1 cellular context compared by ENCODE assay signal in genomic region chr13:50401721-50402510, GRCh38.
TF ChIP-seq lines count a peak whose summit lies in the region.

No MANE protein-coding gene starts in this region.

TF ChIP-seq in HEK293, 187 proteins besides CTCF, POLR2A, EP300 and RAD21 (continued from another document):
- no peak for TF ChIP-seq ZNF362 (tag by site-specific recombination; IDR thresholded peaks at IDR 0.05)
- no peak for TF ChIP-seq ZSCAN18 (tag by site-specific recombination; IDR thresholded peaks at IDR 0.05)
- no peak for TF ChIP-seq ZNF514 (tag by site-specific recombination; IDR thresholded peaks at IDR 0.05)
- no peak for TF ChIP-seq ZFP69B (tag by site-specific recombination; IDR thresholded peaks at IDR 0.05)
- TF ChIP-seq ZNF701 (tag by site-specific recombination; IDR thresholded peaks at IDR 0.05): no peak
- no peak for TF ChIP-seq GLIS2 (tag by site-specific recombination; IDR thresholded peaks at IDR 0.05)
- no peak for TF ChIP-seq ZNF645 (tag by site-specific recombination; IDR thresholded peaks at IDR 0.05)
- no peak for TF ChIP-seq ZNF664 (tag by site-specific recombination; IDR thresholded peaks at IDR 0.05)
- no peak for TF ChIP-seq ZFP3 (tag by site-specific recombination; IDR thresholded peaks at IDR 0.05; ENCODE audit: low read depth)
- no peak for TF ChIP-seq ZNF707 (tag by site-specific recombination; IDR thresholded peaks at IDR 0.05)
- TF ChIP-seq KLF10 (tag by site-specific recombination; IDR thresholded peaks at IDR 0.05): no peak
- TF ChIP-seq KLF9 (tag by site-specific recombination; IDR thresholded peaks at IDR 0.05; ENCODE audit: low read depth): no peak
- no peak for TF ChIP-seq ZNF248 (tag by site-specific recombination; IDR thresholded peaks at IDR 0.05)
- TF ChIP-seq ZSCAN23 (tag by site-specific recombination; IDR thresholded peaks at IDR 0.05): no peak
- peak; percentile 64; the same call in 1 of the 2 replicates for TF ChIP-seq ZNF660 (tag by site-specific recombination; IDR thresholded peaks at IDR 0.05)
- no peak for TF ChIP-seq ZNF792 (tag by site-specific recombination; IDR thresholded peaks at IDR 0.05)
- TF ChIP-seq ZNF174 (tag by site-specific recombination; IDR thresholded peaks at IDR 0.05): no peak
- TF ChIP-seq ZBTB1 (tag by site-specific recombination; IDR thresholded peaks at IDR 0.05): no peak
- TF ChIP-seq ZNF335 (tag by site-specific recombination; conservative IDR thresholded peaks at IDR 0.05): 0 out of 2 replicates have a peak, but pooled peaks have one; percentile 16
- no peak for TF ChIP-seq ZNF585B (tag by site-specific recombination; IDR thresholded peaks at IDR 0.05)
- 0 out of 2 replicates have a peak, but pooled peaks have one; percentile 22 for TF ChIP-seq INSM2 (tag by site-specific recombination; IDR thresholded peaks at IDR 0.05)
- TF ChIP-seq ZNF292 (tag by site-specific recombination; IDR thresholded peaks at IDR 0.05; ENCODE audit: borderline replicate concordance, low read depth): no peak
- no peak for TF ChIP-seq ZNF501 (tag by site-specific recombination; IDR thresholded peaks at IDR 0.05)
- TF ChIP-seq SP2 (tag by site-specific recombination; IDR thresholded peaks at IDR 0.05): no peak
